8 cellular contexts compared by ENCODE assay signal in genomic region chr1:158117854-158118691, GRCh38.
DNase-seq lines count a peak whose midpoint lies in the region; ATAC-seq and TF ChIP-seq lines count a peak whose summit lies in the region.

No MANE protein-coding gene starts in this region.

- no peak for DNase-seq in Right ventricle myocardium inferior (ENCODE audit: missing footprints)
- DNase-seq in cardiac septum (ENCODE audit: low spot score) = no peak
- peak; percentile 76 for DNase-seq in OCI-M1 (lab: John Stamatoyannopoulos, UW)
- DNase-seq in activated naive CD4-positive, alpha-beta T cell treated with anti-CD3 and anti-CD28 coated beads, Interleukin-2, amount 50 U/mL, for 72 hours (ENCODE audit: low spot score in 2 of 2) = peak in 1 of 2 donors; percentile 15
- DNase-seq in left ventricle myocardium inferior = no peak
- DNase-seq in sigmoid colon = peak; percentile 79
- DNase-seq in NCI-H2107 (lab: John Stamatoyannopoulos, UW) = no peak

- H3K36me3 ChIP-seq in left ventricle myocardium inferior (no peaks in the 10 kb centered on the region), sigmoid colon (no peaks in the 10 kb centered on the region)

- TF ChIP-seq POLR2A in sigmoid colon (IDR thresholded peaks at IDR 0.05) = no peak

- peaks cover 0 to 6% of the 10 kb centered on the region in 2 donors for H3K36me3 Mint-ChIP-seq in activated naive CD4-positive, alpha-beta T cell treated with anti-CD3 and anti-CD28 coated beads, Interleukin-2, amount 50 U/mL, for 72 hours

- H3K9me3 Mint-ChIP-seq in activated naive CD4-positive, alpha-beta T cell treated with anti-CD3 and anti-CD28 coated beads, Interleukin-2, amount 50 U/mL, for 72 hours = no peaks in the 10 kb centered on the region

- H3K27ac ChIP-seq in left ventricle myocardium inferior (replicated peaks) (no peak overlapping the region), sigmoid colon (peak overlapping the region in 1 of 4 donors; percentile 20)

- H3K4me1 ChIP-seq in left ventricle myocardium inferior (peaks cover 19% of the 10 kb centered on the region), sigmoid colon (peaks cover 0 to 26% (median 15%) of the 10 kb centered on the region in 4 donors)

- intact Hi-C loops in Right ventricle myocardium inferior (cut with DNase I) = no loop called here
- intact Hi-C loops in cardiac septum (cut with DNase I) = loop anchor here (10.0 kb wide), 1 partner anchor 123 kb away; the partner anchor contains the start of gene KIRREL1
- intact Hi-C loops in left ventricle myocardium inferior (cut with micrococcal nuclease) = loop anchor here (10.0 kb wide), 1 partner anchor 133 kb away; no protein-coding TSS in a partner anchor
- intact Hi-C loops in sigmoid colon (cut with DNase I) = no loop called here

- 4 to 8% methylated on average over 22 of the region's 22 CpGs for WGBS in sigmoid colon, 2 donors

- H3K4me3 ChIP-seq in left ventricle myocardium inferior = peak overlapping the region; percentile 43
- peak overlapping the region; percentile 5 to 35 (median 27) for H3K4me3 ChIP-seq in sigmoid colon

- TF ChIP-seq CTCF in left ventricle myocardium inferior (IDR thresholded peaks at IDR 0.05; ENCODE audit: borderline replicate concordance) (peak; percentile 61), sigmoid colon (IDR thresholded peaks at IDR 0.05) (peak; percentile 18 to 60 (median 42))

- H3K9me3 ChIP-seq in left ventricle myocardium inferior (replicated peaks) (no peaks in the 10 kb centered on the region), sigmoid colon (no peaks in the 10 kb centered on the region)

- ATAC-seq in Right ventricle myocardium inferior = peak; percentile 49
- ATAC-seq in activated naive CD4-positive, alpha-beta T cell treated with anti-CD3 and anti-CD28 coated beads, Interleukin-2, amount 50 U/mL, for 72 hours = peak; percentile 56 to 65
- ATAC-seq in GM18511 (IDR thresholded peaks at IDR 0.05; ENCODE audit: unreplicated experiment) = no peak

- TF ChIP-seq EP300 in sigmoid colon (IDR thresholded peaks at IDR 0.05) = no peak

- H3K27me3 ChIP-seq in left ventricle myocardium inferior (ENCODE audit: low read depth) (peaks cover 97% of the 10 kb centered on the region), sigmoid colon (no peaks in the 10 kb centered on the region)

- H3K27ac Mint-ChIP-seq in activated naive CD4-positive, alpha-beta T cell treated with anti-CD3 and anti-CD28 coated beads, Interleukin-2, amount 50 U/mL, for 72 hours = no peak overlapping the region

Comparison
In these comparisons a context has a peak if more than half of its experiments do, and no peak if none do; other contexts are left out.
1. intact Hi-C loops: an anchor here in cardiac septum (10.0 kb wide) and left ventricle myocardium inferior (10.0 kb wide); none called in Right ventricle myocardium inferior and sigmoid colon.
2. DNase-seq: peak in OCI-M1 (single experiment) and sigmoid colon (single experiment); none in Right ventricle myocardium inferior (single experiment), cardiac septum (single experiment), left ventricle myocardium inferior (single experiment) and NCI-H2107 (single experiment).